ENCODE assay signal across 30 cellular contexts in genomic region chr5:72121052-72121451, GRCh38. TPM values are rescaled to one million over a fixed set of nuclear protein-coding genes. Genes with fewer than 3 reads are reported as not detected.
DNase-seq lines count a peak whose midpoint lies in the region; ATAC-seq, FAIRE-seq and TF ChIP-seq lines count a peak whose summit lies in the region.
"Had no signal": no experiment of that assay in that cellular context is flagged by ENCODE, and none has a peak within 500 bp of the region (broad histone marks: within the 10 kb centered on the region; RNA-seq: fewer than 3 reads in every experiment).

No MANE protein-coding gene starts in this region.

- peaks cover 22 to 44% of the 10 kb centered on the region in 2 experiments for H3K4me1 ChIP-seq in SK-N-SH (ENCODE audit: control insufficient read depth in 1 of 2, insufficient read depth in 2 of 2, low read depth in 1 of 2, low read length in 1 of 2)
- peaks cover 45% of the 10 kb centered on the region for H3K4me1 ChIP-seq in astrocyte (ENCODE audit: insufficient read depth, low read length)
- peaks cover 39% of the 10 kb centered on the region for H3K4me1 ChIP-seq in iPS-20b (ENCODE audit: insufficient read depth, low read length)
- no peaks in the 10 kb centered on the region for H3K4me1 ChIP-seq in naive thymus-derived CD4-positive, alpha-beta T cell (ENCODE audit: control insufficient read depth in 2 of 2, insufficient read depth in 2 of 2, low read length in 2 of 2)
- H3K4me1 ChIP-seq: Caco-2 had no signal

- no peaks in the 10 kb centered on the region for H3K9me3 ChIP-seq in SK-N-SH
- H3K9me3 ChIP-seq in astrocyte (ENCODE audit: insufficient read depth, low read depth, low read length): no peaks in the 10 kb centered on the region
- H3K9me3 ChIP-seq in iPS-20b (ENCODE audit: insufficient read depth, low read depth, low read length): no peaks in the 10 kb centered on the region
- no peaks in the 10 kb centered on the region for H3K9me3 ChIP-seq in naive thymus-derived CD4-positive, alpha-beta T cell (ENCODE audit: control insufficient read depth in 2 of 3, low read length in 3 of 3)
- H3K9me3 ChIP-seq: Caco-2, upper lobe of right lung had no signal

- intact Hi-C loops in naive thymus-derived CD4-positive, alpha-beta T cell (cut with micrococcal nuclease): no loop called here

- ATAC-seq in SK-N-SH treated with all-trans-retinoic acid at 6 μM for 48 hours: no peak
- ATAC-seq in naive thymus-derived CD4-positive, alpha-beta T cell: no peak
- ATAC-seq in GM21576 (IDR thresholded peaks at IDR 0.05; ENCODE audit: unreplicated experiment): no peak
- ATAC-seq: activated T-cell treated with anti-CD3 and anti-CD28 coated beads, Interleukin-2, amount 50 U/mL, for 72 hours; HCT116; left ventricle myocardium superior; stimulated activated effector memory CD8-positive, alpha-beta T cell treated with anti-CD3 and anti-CD28 coated beads, Interleukin-12 subunit alpha, Interleukin-12 subunit beta, amount 100 ng/mL, for 72 hours; upper lobe of right lung had no signal

- TF ChIP-seq CTCF in SK-N-SH (IDR thresholded peaks at IDR 0.05) (no peak), astrocyte (IDR thresholded peaks at IDR 0.05; ENCODE audit: insufficient read depth, low read depth, low read length) (no peak)

- H3K9ac ChIP-seq in SK-N-SH (no peak overlapping the region), astrocyte (ENCODE audit: low read length) (peak overlapping the region; percentile 33), iPS-20b (ENCODE audit: low read depth, low read length) (peak overlapping the region; percentile 3; the same call in 1 of the 2 replicates)

- WGBS in SK-N-SH (ENCODE audit: low lambda C conversion rate): 86% methylated on average over 7 of the region's 7 CpGs

- no peak for TF ChIP-seq EP300 in SK-N-SH (IDR thresholded peaks at IDR 0.05; ENCODE audit: borderline replicate concordance in 1 of 2, low read depth in 1 of 2, low read length in 1 of 2)

- H3K4me2 ChIP-seq in SK-N-SH (0 out of 2 replicates have a peak overlapping the region, but pooled peaks have one; percentile 38), astrocyte (ENCODE audit: low read length) (peak overlapping the region; percentile 33)

- H3K4me3 Mint-ChIP-seq in astrocyte (ENCODE audit: unreplicated experiment): no peak overlapping the region
- no peak overlapping the region for H3K4me3 Mint-ChIP-seq in naive thymus-derived CD4-positive, alpha-beta T cell
- H3K4me3 Mint-ChIP-seq: activated CD4-positive, alpha-beta memory T cell treated with anti-CD3 and anti-CD28 coated beads for 36 hours; activated T-cell treated with anti-CD3 and anti-CD28 coated beads, Interleukin-2, amount 50 U/mL, for 72 hours; CD14-positive monocyte; stimulated activated effector memory CD8-positive, alpha-beta T cell treated with anti-CD3 and anti-CD28 coated beads, Interleukin-12 subunit alpha, Interleukin-12 subunit beta, amount 100 ng/mL, for 72 hours had no signal

- FAIRE-seq in astrocyte (lab: Jason Lieb, UNC): no peak
- FAIRE-seq: colon, kidney had no signal

- H3K4me3 ChIP-seq in SK-N-SH (ENCODE audit: low read depth in 2 of 2, low read length in 1 of 2): no peak overlapping the region
- H3K4me3 ChIP-seq in astrocyte (ENCODE audit: insufficient read depth, low read depth, low read length): no peak overlapping the region
- 0 out of 2 replicates have a peak overlapping the region, but pooled peaks have one; percentile 28 for H3K4me3 ChIP-seq in iPS-20b (ENCODE audit: low read length)
- no peak overlapping the region for H3K4me3 ChIP-seq in naive thymus-derived CD4-positive, alpha-beta T cell (ENCODE audit: low read length)
- H3K4me3 ChIP-seq: SK-N-MC, upper lobe of right lung had no signal

- TF ChIP-seq RAD21 in SK-N-SH (IDR thresholded peaks at IDR 0.05; ENCODE audit: low read length): no peak

- no peaks in the 10 kb centered on the region for H3K9me3 Mint-ChIP-seq in astrocyte (ENCODE audit: unreplicated experiment)
- peaks cover 0 to 4% (median 0%) of the 10 kb centered on the region in 11 donors for H3K9me3 Mint-ChIP-seq in naive thymus-derived CD4-positive, alpha-beta T cell
- H3K9me3 Mint-ChIP-seq: activated CD4-positive, alpha-beta memory T cell treated with anti-CD3 and anti-CD28 coated beads for 36 hours; activated T-cell treated with anti-CD3 and anti-CD28 coated beads, Interleukin-2, amount 50 U/mL, for 72 hours; stimulated activated effector memory CD8-positive, alpha-beta T cell treated with anti-CD3 and anti-CD28 coated beads, Interleukin-12 subunit alpha, Interleukin-12 subunit beta, amount 100 ng/mL, for 72 hours had no signal

- H4K20me1 ChIP-seq in SK-N-SH (ENCODE audit: insufficient read depth) (peaks cover 100% of the 10 kb centered on the region), astrocyte (ENCODE audit: insufficient read depth, low read length) (peaks cover 88% of the 10 kb centered on the region)

- peaks cover 84% of the 10 kb centered on the region for H3F3A ChIP-seq in SK-N-SH (replicated peaks; ENCODE audit: insufficient read depth)

- no peaks in the 10 kb centered on the region for H3K9me2 ChIP-seq in SK-N-SH

- H2AFZ ChIP-seq in SK-N-SH (ENCODE audit: low read depth) (no peak overlapping the region), astrocyte (ENCODE audit: low read depth, low read length) (no peak overlapping the region)

- H3K36me3 ChIP-seq in SK-N-SH (replicated peaks in 1 of 2; ENCODE audit: control insufficient read depth in 1 of 2, insufficient read depth in 2 of 2, low read length in 1 of 2) (peaks cover 80 to 83% of the 10 kb centered on the region in 2 experiments), astrocyte (ENCODE audit: insufficient read depth, low read length) (peaks cover 56% of the 10 kb centered on the region), iPS-20b (ENCODE audit: insufficient read depth, low read depth, low read length) (peaks cover 53% of the 10 kb centered on the region)
- H3K36me3 ChIP-seq in naive thymus-derived CD4-positive, alpha-beta T cell (ENCODE audit: control insufficient read depth in 2 of 3, insufficient read depth in 3 of 3, low read length in 3 of 3): no peaks in the 10 kb centered on the region
- H3K36me3 ChIP-seq: upper lobe of right lung had no signal

- H3K79me2 ChIP-seq in SK-N-SH (ENCODE audit: insufficient read depth) (peaks cover 100% of the 10 kb centered on the region), astrocyte (ENCODE audit: insufficient read depth, low read length) (peaks cover 98% of the 10 kb centered on the region)

- H3K36me3 Mint-ChIP-seq in astrocyte (ENCODE audit: low read depth, unreplicated experiment): peaks cover 29% of the 10 kb centered on the region
- no peaks in the 10 kb centered on the region for H3K36me3 Mint-ChIP-seq in naive thymus-derived CD4-positive, alpha-beta T cell
- H3K36me3 Mint-ChIP-seq: activated CD4-positive, alpha-beta memory T cell treated with anti-CD3 and anti-CD28 coated beads for 36 hours; CD14-positive monocyte; stimulated activated effector memory CD8-positive, alpha-beta T cell treated with anti-CD3 and anti-CD28 coated beads, Interleukin-12 subunit alpha, Interleukin-12 subunit beta, amount 100 ng/mL, for 72 hours had no signal

- no peak overlapping the region for H3K27ac Mint-ChIP-seq in astrocyte (ENCODE audit: unreplicated experiment)
- no peak overlapping the region for H3K27ac Mint-ChIP-seq in naive thymus-derived CD4-positive, alpha-beta T cell
- H3K27ac Mint-ChIP-seq: activated CD4-positive, alpha-beta memory T cell treated with anti-CD3 and anti-CD28 coated beads for 36 hours; activated T-cell treated with anti-CD3 and anti-CD28 coated beads, Interleukin-2, amount 50 U/mL, for 72 hours; CD14-positive monocyte; stimulated activated effector memory CD8-positive, alpha-beta T cell treated with anti-CD3 and anti-CD28 coated beads, Interleukin-12 subunit alpha, Interleukin-12 subunit beta, amount 100 ng/mL, for 72 hours had no signal

- POLR2A ChIA-PET in SK-N-SH (lab: Yijun Ruan, JAX): no interaction called here
- POLR2A ChIA-PET in naive thymus-derived CD4-positive, alpha-beta T cell (lab: Charles Lee): no interaction called here

- peak overlapping the region in 1 of 2 experiments; percentile 94; a peak in 2 of 4 replicates for H3K27ac ChIP-seq in SK-N-SH (ENCODE audit: low read depth in 2 of 2, low read length in 1 of 2)
- H3K27ac ChIP-seq in astrocyte (ENCODE audit: low read depth, low read length): peak overlapping the region; percentile 33
- peak overlapping the region; percentile 82 for H3K27ac ChIP-seq in iPS-20b (ENCODE audit: low read length)
- H3K27ac ChIP-seq in naive thymus-derived CD4-positive, alpha-beta T cell (ENCODE audit: low read depth, low read length): no peak overlapping the region
- H3K27ac ChIP-seq: HL-60, SK-N-MC, upper lobe of right lung had no signal

- H3K27me3 ChIP-seq in SK-N-SH (ENCODE audit: insufficient read depth) (no peaks in the 10 kb centered on the region), astrocyte (ENCODE audit: insufficient read depth, low read length) (no peaks in the 10 kb centered on the region), iPS-20b (ENCODE audit: insufficient read depth, low read length) (no peaks in the 10 kb centered on the region)
- no peaks in the 10 kb centered on the region for H3K27me3 ChIP-seq in naive thymus-derived CD4-positive, alpha-beta T cell (ENCODE audit: control insufficient read depth in 2 of 2, insufficient read depth in 2 of 2, low read length in 2 of 2)
- H3K27me3 ChIP-seq: upper lobe of right lung had no signal

- no peaks in the 10 kb centered on the region for H3K27me3 Mint-ChIP-seq in astrocyte (ENCODE audit: low read depth, unreplicated experiment)
- H3K27me3 Mint-ChIP-seq in naive thymus-derived CD4-positive, alpha-beta T cell: peaks cover 47 to 61% (median 55%) of the 10 kb centered on the region in 5 donors

- CTCF ChIA-PET in SK-N-SH (lab: Yijun Ruan, JAX): interaction anchor here (0.9 kb wide), 1 partner anchor 339 kb away, joined by 3 read pairs; no protein-coding TSS in a partner anchor
- CTCF ChIA-PET in naive thymus-derived CD4-positive, alpha-beta T cell (lab: Charles Lee): no interaction called here

- DNase-seq in SK-N-SH (no peak), astrocyte (ENCODE audit: low read depth) (no peak), SK-N-DZ (ENCODE audit: low spot score) (no peak)
- no peak for DNase-seq in naive thymus-derived CD4-positive, alpha-beta T cell
- DNase-seq in activated naive CD4-positive, alpha-beta T cell (lab: John Stamatoyannopoulos, UW): no peak
- DNase-seq: 8988T; activated CD4-positive, alpha-beta memory T cell treated with anti-CD3 and anti-CD28 coated beads for 36 hours; activated CD4-positive, alpha-beta T cell treated with anti-CD3 and anti-CD28 coated beads for 1 hour; activated naive CD4-positive, alpha-beta T cell treated with Interleukin-2 at 50 U/mL for 16 hours; activated T-cell treated with anti-CD3 and anti-CD28 coated beads, Interleukin-2, amount 50 U/mL, for 72 hours; Caco-2; effector CD8-positive, alpha-beta T cell; GDM1; head of caudate nucleus; kidney; left ventricle myocardium superior; MV-4-11; stimulated activated CD4-positive, alpha-beta T cell treated with anti-CD3 and anti-CD28 coated beads, Interleukin-15, amount 100 ng/mL, for 24 hours; substantia nigra; T-helper 2 cell; upper lobe of right lung had no signal

- H3K4me1 Mint-ChIP-seq in astrocyte (ENCODE audit: low read depth, unreplicated experiment): peaks cover 43% of the 10 kb centered on the region
- no peaks in the 10 kb centered on the region for H3K4me1 Mint-ChIP-seq in naive thymus-derived CD4-positive, alpha-beta T cell
- H3K4me1 Mint-ChIP-seq: CD14-positive monocyte; stimulated activated effector memory CD8-positive, alpha-beta T cell treated with anti-CD3 and anti-CD28 coated beads, Interleukin-12 subunit alpha, Interleukin-12 subunit beta, amount 100 ng/mL, for 72 hours had no signal

RNA-seq across cellular contexts. Expression of gene MAP1B, which starts 13.8 kb away (rescaled TPM):
- polyA plus RNA-seq in SK-N-SH (2012; rRNA removed): 47.5 and 48.5 TPM in 2 replicates
- 59.8 and 60.6 TPM in 2 replicates for polyA plus RNA-seq in SK-N-SH (2012; cell fraction: cytosol; rRNA removed)
- polyA plus RNA-seq in SK-N-SH (2012; cell fraction: nucleus; rRNA removed): 69.5 and 70.5 TPM in 2 replicates
- total RNA-seq in astrocyte: 386 and 476 TPM in 2 replicates
- total RNA-seq in naive thymus-derived CD4-positive, alpha-beta T cell: under 1 TPM in 1 of 5 experiments, not detected in 4; 0.10 TPM
- under 1 TPM; 0.06 to 0.21 TPM for polyA plus RNA-seq in naive thymus-derived CD4-positive, alpha-beta T cell
- polyA plus RNA-seq in SK-N-DZ (2014; cell fraction: cytosol; rRNA removed): 86.5 and 93.2 TPM in 2 replicates
- polyA plus RNA-seq in SK-N-DZ (2014; cell fraction: nucleus; rRNA removed): 32.0 and 53.3 TPM in 2 replicates

Comparison
In these comparisons a context has a peak if more than half of its experiments do, and no peak if none do; other contexts are left out.
1. RNA of gene MAP1B, which starts 13.8 kb away (total RNA-seq): 386 to 476 TPM in astrocyte; 0.10 TPM in naive thymus-derived CD4-positive, alpha-beta T cell; every median in the first group is over 100 times any median in the second.